Comparison of ENCODE assay signal across 1 cellular context in the genomic region with DNA sequence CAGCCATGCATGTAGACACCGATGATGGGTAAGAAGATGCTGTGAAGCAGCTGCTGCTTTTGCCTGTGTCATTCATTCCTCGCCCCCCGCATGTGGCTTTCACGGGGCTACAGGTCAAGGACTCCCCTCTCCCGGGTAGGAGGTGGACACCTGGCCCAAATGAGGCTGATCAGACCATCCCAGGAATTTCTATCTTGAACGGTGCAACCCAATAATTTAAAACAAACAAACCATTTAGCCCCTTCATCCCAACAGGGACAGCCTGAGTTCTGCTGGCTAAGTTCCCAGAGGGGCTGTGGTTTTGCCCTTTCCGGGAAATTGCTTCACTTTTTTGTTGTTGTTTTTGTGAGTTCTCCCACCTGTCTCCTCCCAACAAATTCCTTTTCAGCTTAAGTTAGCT.
TF ChIP-seq lines count a peak whose summit lies in the region.

No MANE protein-coding gene starts in this region.

TF ChIP-seq in IMR-90, 13 proteins besides CTCF, POLR2A, EP300 and RAD21:
- TF ChIP-seq, protein P1, sequence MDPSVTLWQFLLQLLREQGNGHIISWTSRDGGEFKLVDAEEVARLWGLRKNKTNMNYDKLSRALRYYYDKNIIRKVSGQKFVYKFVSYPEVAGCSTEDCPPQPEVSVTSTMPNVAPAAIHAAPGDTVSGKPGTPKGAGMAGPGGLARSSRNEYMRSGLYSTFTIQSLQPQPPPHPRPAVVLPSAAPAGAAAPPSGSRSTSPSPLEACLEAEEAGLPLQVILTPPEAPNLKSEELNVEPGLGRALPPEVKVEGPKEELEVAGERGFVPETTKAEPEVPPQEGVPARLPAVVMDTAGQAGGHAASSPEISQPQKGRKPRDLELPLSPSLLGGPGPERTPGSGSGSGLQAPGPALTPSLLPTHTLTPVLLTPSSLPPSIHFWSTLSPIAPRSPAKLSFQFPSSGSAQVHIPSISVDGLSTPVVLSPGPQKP (IDR thresholded peaks at IDR 0.05; ENCODE audit: borderline replicate concordance, low read depth, low read length), result no peak
- TF ChIP-seq MAZ (IDR thresholded peaks at IDR 0.05; ENCODE audit: borderline replicate concordance, low read depth, low read length), result no peak
- no peak for TF ChIP-seq SMC3 (IDR thresholded peaks at IDR 0.05; ENCODE audit: low read depth, low read length)
- no peak for TF ChIP-seq RCOR1 (IDR thresholded peaks at IDR 0.05; ENCODE audit: insufficient replicate concordance, low read length)
- no peak for TF ChIP-seq USF2 (IDR thresholded peaks at IDR 0.05; ENCODE audit: low read depth, low read length)
- TF ChIP-seq CEBPB (IDR thresholded peaks at IDR 0.05; ENCODE audit: low read depth, low read length), result no peak
- TF ChIP-seq BHLHE40 (IDR thresholded peaks at IDR 0.05; ENCODE audit: low read depth, low read length), result no peak
- no peak for TF ChIP-seq MAFK (IDR thresholded peaks at IDR 0.05; ENCODE audit: low read depth, low read length)
- TF ChIP-seq FOS (IDR thresholded peaks at IDR 0.05; ENCODE audit: low read depth, low read length), result no peak
- TF ChIP-seq RFX5 (IDR thresholded peaks at IDR 0.05; ENCODE audit: low read depth, low read length), result no peak
- no peak for TF ChIP-seq NFE2L2 (IDR thresholded peaks at IDR 0.05; ENCODE audit: low read depth, low read length)
- TF ChIP-seq MXI1 (IDR thresholded peaks at IDR 0.05; ENCODE audit: borderline replicate concordance, low read depth, low read length), result no peak
- TF ChIP-seq CHD1 (IDR thresholded peaks at IDR 0.05; ENCODE audit: low read depth, low read length), result no peak
